ENCODE assay signal across 1 cellular context in genomic region chr20:32027653-32028052, GRCh38.
TF ChIP-seq lines count a peak whose summit lies in the region.

No MANE protein-coding gene starts in this region.

TF ChIP-seq in K562, 482 proteins besides CTCF, POLR2A, EP300 and RAD21:
- peak; percentile 83 for TF ChIP-seq ZKSCAN1 (IDR thresholded peaks at IDR 0.05; ENCODE audit: low read depth, low read length)
- TF ChIP-seq ESRRA (IDR thresholded peaks at IDR 0.05; ENCODE audit: borderline replicate concordance, low read depth), result no peak
